10 cellular contexts compared by ENCODE assay signal in genomic region chr3:72102057-72102711, GRCh38.
A peak's percentile ranks its signal among the peaks of the same experiment; 100 is the strongest.
DNase-seq lines count a peak whose midpoint lies in the region; ATAC-seq and TF ChIP-seq lines count a peak whose summit lies in the region.
"Had no signal": no experiment of that assay in that cellular context is flagged by ENCODE, and none has a peak within 500 bp of the region (broad histone marks: within the 10 kb centered on the region; RNA-seq: fewer than 3 reads in every experiment).

No MANE protein-coding gene starts in this region.

- no peak for TF ChIP-seq CTCF in DOHH2 (IDR thresholded peaks at IDR 0.05; ENCODE audit: low read depth, low read length, poor library complexity, severe bottlenecking)

- H3K36me3 Mint-ChIP-seq in effector memory CD8-positive, alpha-beta T cell (ENCODE audit: insufficient read depth), result no peaks in the 10 kb centered on the region

- H3K9me3 ChIP-seq in DOHH2 (ENCODE audit: control insufficient read depth, insufficient read depth, low read length), result no peaks in the 10 kb centered on the region

- H3K27ac Mint-ChIP-seq in effector memory CD8-positive, alpha-beta T cell, result no peak overlapping the region
- H3K27ac Mint-ChIP-seq: nephron progenitor cell had no signal

- no peaks in the 10 kb centered on the region for H4K20me1 ChIP-seq in DOHH2 (ENCODE audit: control insufficient read depth, insufficient read depth, low read depth, low read length)

- peaks cover 35 to 78% of the 10 kb centered on the region in 2 donors for H3K27me3 Mint-ChIP-seq in effector memory CD8-positive, alpha-beta T cell

- ATAC-seq in GM19467 (IDR thresholded peaks at IDR 0.05; ENCODE audit: unreplicated experiment) (peak; percentile 46), HG03378 (IDR thresholded peaks at IDR 0.05; ENCODE audit: unreplicated experiment) (peak; percentile 71)
- ATAC-seq in effector memory CD8-positive, alpha-beta T cell (replicated peaks), result peak; percentile 27

- H3K9me3 Mint-ChIP-seq in effector memory CD8-positive, alpha-beta T cell, result no peaks in the 10 kb centered on the region
- H3K9me3 Mint-ChIP-seq: nephron progenitor cell had no signal

- peaks cover 20% of the 10 kb centered on the region for H3K36me3 ChIP-seq in DOHH2 (ENCODE audit: control insufficient read depth, low read length)

- no peak overlapping the region for H3K4me3 Mint-ChIP-seq in effector memory CD8-positive, alpha-beta T cell

- peaks cover 8 to 15% of the 10 kb centered on the region in 2 donors for H3K4me1 Mint-ChIP-seq in effector memory CD8-positive, alpha-beta T cell (ENCODE audit: low read depth in 2 of 2)

- peak overlapping the region; percentile 99 for H3K27ac ChIP-seq in DOHH2 (ENCODE audit: low read depth, low read length)

- no peaks in the 10 kb centered on the region for H3K9me2 ChIP-seq in DOHH2 (replicated peaks; ENCODE audit: control insufficient read depth, low read length)

- H3K4me3 ChIP-seq in DOHH2 (ENCODE audit: low read length), result peak overlapping the region; percentile 66

- DNase-seq in effector memory CD8-positive, alpha-beta T cell, result no peak
- no peak for DNase-seq in NCI-H774 (lab: John Stamatoyannopoulos, UW)
- no peak for DNase-seq in stimulated activated CD4-positive, alpha-beta T cell treated with anti-CD3 and anti-CD28 coated beads, Interleukin-2, amount 100 ng/mL, for 48 hours
- no peak for DNase-seq in DMS153 treated with DMSO at 0.1 percent for 48 hours (lab: John Stamatoyannopoulos, UW; ENCODE audit: unreplicated experiment)
- DNase-seq in activated gamma-delta T cell treated with Interleukin-2 at 50 U/mL for 16 hours, result no peak
- DNase-seq: nephron progenitor cell; stimulated activated naive CD4-positive, alpha-beta T cell had no signal

- H3F3A ChIP-seq in DOHH2 (ENCODE audit: control insufficient read depth, insufficient read depth), result peaks cover 34% of the 10 kb centered on the region

- no peaks in the 10 kb centered on the region for H3K27me3 ChIP-seq in DOHH2 (ENCODE audit: control insufficient read depth, low read length)

- peaks cover 25% of the 10 kb centered on the region for H3K79me2 ChIP-seq in DOHH2 (ENCODE audit: control insufficient read depth, low read length)

- peak overlapping the region; percentile 99 for H3K4me2 ChIP-seq in DOHH2 (ENCODE audit: low read length)

- peaks cover 67% of the 10 kb centered on the region for H3K4me1 ChIP-seq in DOHH2 (ENCODE audit: control insufficient read depth, low read length)
